In genomic region chr3:172751188-172751571, GRCh38 we compare ENCODE assay signal across 8 cellular contexts. TPM values are rescaled to one million over a fixed set of nuclear protein-coding genes. Genes with fewer than 3 reads are reported as not detected.
DNase-seq lines count a peak whose midpoint lies in the region; ATAC-seq and TF ChIP-seq lines count a peak whose summit lies in the region.

No MANE protein-coding gene starts in this region.

- H3K9me3 Mint-ChIP-seq in mesothelial cell of epicardium = no peaks in the 10 kb centered on the region

- TF ChIP-seq CTCF in RWPE1 (conservative IDR thresholded peaks at IDR 0.05; ENCODE audit: low read depth) = no peak
- TF ChIP-seq CTCF in mesothelial cell of epicardium (IDR thresholded peaks at IDR 0.05; ENCODE audit: unreplicated experiment) = no peak

- peak overlapping the region; percentile 99 for H3K27ac Mint-ChIP-seq in mesothelial cell of epicardium

- no peaks in the 10 kb centered on the region for H3K27me3 ChIP-seq in duodenal mucosa (ENCODE audit: control insufficient read depth in 1 of 2, insufficient read depth in 2 of 2, low read length in 2 of 2)

- H3K4me1 ChIP-seq in duodenal mucosa (ENCODE audit: control insufficient read depth in 1 of 2, insufficient read depth in 2 of 2, low read length in 2 of 2) = peaks cover 6 to 20% of the 10 kb centered on the region in 2 donors

- peak overlapping the region; percentile 98 for H3K4me3 Mint-ChIP-seq in mesothelial cell of epicardium

- no peaks in the 10 kb centered on the region for H3K27me3 Mint-ChIP-seq in mesothelial cell of epicardium (ENCODE audit: low read depth)

- DNase-seq in A172 (ENCODE audit: low spot score) (peak; percentile 38), G401 (ENCODE audit: low spot score) (peak; percentile 18), RWPE1 (ENCODE audit: low spot score) (peak; percentile 30), mesothelial cell of epicardium (ENCODE audit: low spot score in 2 of 2, unreplicated experiment in 2 of 2) (no peak), ecto neural progenitor cell (ENCODE audit: low spot score) (no peak), cortex of kidney (lab: John Stamatoyannopoulos, UW) (no peak)

- POLR2A ChIA-PET in RWPE1 (lab: Yijun Ruan, JAX; ENCODE audit: low non-redundant PET) = no interaction called here

- H3K4me1 Mint-ChIP-seq in mesothelial cell of epicardium = peaks cover 13% of the 10 kb centered on the region

- no peaks in the 10 kb centered on the region for H3K36me3 Mint-ChIP-seq in mesothelial cell of epicardium

- H3K27ac ChIP-seq in RWPE1 (peak overlapping the region; percentile 95), duodenal mucosa (ENCODE audit: low read depth, low read length) (peak overlapping the region; percentile 70)

- no peaks in the 10 kb centered on the region for H3K9me3 ChIP-seq in duodenal mucosa (ENCODE audit: control insufficient read depth in 1 of 2, low read length in 2 of 2)

- peaks cover 0 to 3% of the 10 kb centered on the region in 2 donors for H3K36me3 ChIP-seq in duodenal mucosa (ENCODE audit: control insufficient read depth in 1 of 2, insufficient read depth in 2 of 2, low read length in 2 of 2)

- H3K9ac ChIP-seq in duodenal mucosa (ENCODE audit: low read depth in 1 of 2, low read length in 2 of 2) = peak overlapping the region; percentile 71 to 80

- peak; percentile 4 for ATAC-seq in HG03060 (IDR thresholded peaks at IDR 0.05; ENCODE audit: low read depth, unreplicated experiment)

- CTCF ChIA-PET in RWPE1 (lab: Yijun Ruan, JAX) = interaction anchor here (0.7 to 1.3 kb wide), 6 partner anchors 35 to 67 kb away, joined by 3 to 8 read pairs (median 4); partner anchors contain the start of gene NCEH1

- peak overlapping the region; percentile 80 to 95 for H3K4me3 ChIP-seq in duodenal mucosa (ENCODE audit: low read depth in 1 of 2, low read length in 2 of 2)

- in situ Hi-C loops in G401 (cut with HindIII; ENCODE audit: low sequenced_read_pairs) = no loop called here

RNA-seq across cellular contexts. Expression of gene ECT2, which starts 0.7 kb away (rescaled TPM):
- total RNA-seq in A172 (2014; rRNA removed; shearing (Covaris generic)) = 125 and 144 TPM in 2 replicates
- 59.0 and 90.0 TPM in 2 replicates for total RNA-seq in G401 (2014; rRNA removed; shearing (Covaris generic))
- total RNA-seq in mesothelial cell of epicardium = 20.9 to 22.6 TPM (median 21.9 TPM) in 3 replicates

RNA-seq across cellular contexts. Expression of gene NCEH1, which starts 40.3 kb away (rescaled TPM):
- 18.5 and 23.8 TPM in 2 replicates for total RNA-seq in A172 (2014; rRNA removed; shearing (Covaris generic))
- 0.27 and 0.49 TPM in 2 replicates for total RNA-seq in G401 (2014; rRNA removed; shearing (Covaris generic))
- total RNA-seq in mesothelial cell of epicardium = 1.6 to 1.8 TPM (median 1.8 TPM) in 3 replicates

Comparison
In these comparisons a context has a peak if more than half of its experiments do, and no peak if none do; other contexts are left out.
1. DNase-seq: peak in A172 (single experiment), G401 (single experiment) and RWPE1 (single experiment); none in mesothelial cell of epicardium (0 of 2), ecto neural progenitor cell (single experiment) and cortex of kidney (single experiment).